In the genomic region with DNA sequence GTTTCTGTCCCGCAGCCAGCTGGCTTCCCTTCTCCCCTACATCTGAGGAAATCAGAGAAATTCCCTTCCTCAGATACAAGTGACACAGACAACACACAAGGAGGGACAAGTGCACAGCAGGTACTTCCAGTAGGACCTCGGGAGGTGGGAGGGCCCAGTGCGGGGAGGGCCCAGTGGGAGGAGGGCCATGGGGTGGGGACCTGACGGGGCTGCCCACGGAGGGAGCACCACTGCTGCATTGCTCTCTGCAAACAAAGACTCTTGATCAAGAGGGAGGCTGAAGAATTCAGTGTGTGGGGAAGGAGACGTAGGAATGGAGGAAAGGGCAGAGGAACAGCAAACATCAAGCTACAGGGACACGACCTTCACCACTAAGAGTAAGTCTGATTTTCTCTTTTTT, we compare ENCODE assay signal across 25 cellular contexts. TPM values are rescaled to one million over a fixed set of nuclear protein-coding genes. Genes with fewer than 3 reads are reported as not detected.
DNase-seq lines count a peak whose midpoint lies in the region; ATAC-seq, FAIRE-seq and TF ChIP-seq lines count a peak whose summit lies in the region.
"Had no signal": no experiment of that assay in that cellular context is flagged by ENCODE, and none has a peak within 500 bp of the region (broad histone marks: within the 10 kb centered on the region; RNA-seq: fewer than 3 reads in every experiment).

No MANE protein-coding gene starts in this region.

- no peak for TF ChIP-seq POLR2A in HepG2 (IDR thresholded peaks at IDR 0.05; ENCODE audit: insufficient read depth in 1 of 2, low read depth in 2 of 2, low read length in 2 of 2)
- no peak for TF ChIP-seq POLR2A in right lobe of liver (IDR thresholded peaks at IDR 0.05)

- no peak for ATAC-seq in activated CD4-positive, alpha-beta T cell treated with anti-CD3 and anti-CD28 coated beads for 36 hours
- no peak; the same call in 2 of the 3 replicates for ATAC-seq in HepG2
- no peak for ATAC-seq in right lobe of liver
- ATAC-seq in lower lobe of right lung, result peak; percentile 40 to 53
- no peak for ATAC-seq in stimulated activated naive B cell treated with anti-CD40 and anti-IgM and Interleukin-4, amounts not matched to agents 10 μg/mL and 1 μg/mL and 100 μg/mL, for 72 hours (replicated peaks)
- ATAC-seq: GM23338, Right ventricle myocardium inferior had no signal

- peaks cover 2% of the 10 kb centered on the region for H3K9me3 Mint-ChIP-seq in activated CD4-positive, alpha-beta T cell treated with anti-CD3 and anti-CD28 coated beads for 36 hours (ENCODE audit: low read depth)
- H3K9me3 Mint-ChIP-seq in stimulated activated naive B cell treated with anti-CD40 and anti-IgM and Interleukin-4, amounts not matched to agents 10 μg/mL and 1 μg/mL and 100 μg/mL, for 72 hours, result peaks cover 0 to 6% of the 10 kb centered on the region in 2 donors
- H3K9me3 Mint-ChIP-seq: CD4-positive, alpha-beta memory T cell; GM23338 had no signal

- H3K27me3 Mint-ChIP-seq in activated CD4-positive, alpha-beta T cell treated with anti-CD3 and anti-CD28 coated beads for 36 hours, result no peaks in the 10 kb centered on the region
- no peaks in the 10 kb centered on the region for H3K27me3 Mint-ChIP-seq in stimulated activated naive B cell treated with anti-CD40 and anti-IgM and Interleukin-4, amounts not matched to agents 10 μg/mL and 1 μg/mL and 100 μg/mL, for 72 hours
- H3K27me3 Mint-ChIP-seq: CD4-positive, alpha-beta memory T cell had no signal

- no peak for FAIRE-seq in HepG2 (lab: Jason Lieb, UNC)
- FAIRE-seq: RCC 7860 had no signal

- H3K79me2 ChIP-seq in HepG2 (ENCODE audit: insufficient read depth, low read length), result no peaks in the 10 kb centered on the region

- WGBS in HepG2 (ENCODE audit: low lambda C conversion rate), result 78% methylated on average over 7 of the region's 7 CpGs
- 76% methylated on average over 6 of the region's 7 CpGs for WGBS in right lobe of liver (ENCODE audit: insufficient coverage, low coverage, low lambda C conversion rate, missing lambda C conversion rate)

- H3K4me2 ChIP-seq in HepG2 (ENCODE audit: low read depth, low read length), result no peak overlapping the region
- H3K4me2 ChIP-seq: BLaER1 treated with 17β-estradiol and CSF1 and Interleukin-3, amounts not matched to agents 10 nM and 100 nM; GM23338 had no signal

- H3K27me3 ChIP-seq in HepG2 (ENCODE audit: control insufficient read depth in 1 of 2, insufficient read depth in 2 of 2, low read length in 2 of 2) (no peaks in the 10 kb centered on the region), right lobe of liver (no peaks in the 10 kb centered on the region), lower lobe of right lung (ENCODE audit: low read depth) (no peaks in the 10 kb centered on the region)
- H3K27me3 ChIP-seq: BLaER1 treated with 17β-estradiol and CSF1 and Interleukin-3, amounts not matched to agents 10 nM and 100 nM had no signal

- H3K27ac ChIP-seq in HepG2 (ENCODE audit: extremely low read length, insufficient read depth, low read length), result no peak overlapping the region
- no peak overlapping the region for H3K27ac ChIP-seq in right lobe of liver
- no peak overlapping the region for H3K27ac ChIP-seq in lower lobe of right lung
- H3K27ac ChIP-seq: 22Rv1; BLaER1 treated with 17β-estradiol and CSF1 and Interleukin-3, amounts not matched to agents 10 nM and 100 nM; HL-60 had no signal

- H3K4me3 Mint-ChIP-seq in activated CD4-positive, alpha-beta T cell treated with anti-CD3 and anti-CD28 coated beads for 36 hours, result no peak overlapping the region
- H3K4me3 Mint-ChIP-seq in stimulated activated naive B cell treated with anti-CD40 and anti-IgM and Interleukin-4, amounts not matched to agents 10 μg/mL and 1 μg/mL and 100 μg/mL, for 72 hours, result no peak overlapping the region
- H3K4me3 Mint-ChIP-seq: CD4-positive, alpha-beta memory T cell; GM23338 had no signal

- H3K36me3 ChIP-seq in HepG2 (replicated peaks in 1 of 2; ENCODE audit: control insufficient read depth in 1 of 2, insufficient read depth in 2 of 2, low read length in 2 of 2), result peaks cover 11 to 26% of the 10 kb centered on the region in 2 experiments; a peak in 4 of 5 replicates
- peaks cover 0 to 22% (median 1%) of the 10 kb centered on the region in 4 donors for H3K36me3 ChIP-seq in right lobe of liver
- H3K36me3 ChIP-seq in lower lobe of right lung, result peaks cover 54% of the 10 kb centered on the region

- POLR2A ChIA-PET in activated CD4-positive, alpha-beta T cell treated with anti-CD3 and anti-CD28 coated beads for 36 hours (lab: Charles Lee), result no interaction called here
- POLR2A ChIA-PET in HepG2 (lab: Yijun Ruan, JAX), result interaction anchor here (1.2 kb wide), 1 partner anchor 9 kb away, joined by 3 read pairs; a partner anchor contains a TSS

- TF ChIP-seq EP300 in HepG2 (IDR thresholded peaks at IDR 0.05; ENCODE audit: low read depth in 2 of 2, low read length in 2 of 2) (no peak), HepG2 (CRISPR knock-in tag; IDR thresholded peaks at IDR 0.05; ENCODE audit: borderline replicate concordance) (no peak)

- in situ Hi-C loops in HepG2 (cut with HindIII; ENCODE audit: extremely low pct_ligation_motif_present, low pct_unique_long_range_greater_than_20kb), result no loop called here

- H3K27ac Mint-ChIP-seq in activated CD4-positive, alpha-beta T cell treated with anti-CD3 and anti-CD28 coated beads for 36 hours, result peak overlapping the region; percentile 57
- H3K27ac Mint-ChIP-seq in stimulated activated naive B cell treated with anti-CD40 and anti-IgM and Interleukin-4, amounts not matched to agents 10 μg/mL and 1 μg/mL and 100 μg/mL, for 72 hours, result peak overlapping the region; percentile 77
- H3K27ac Mint-ChIP-seq: GM23338 had no signal

- H3K4me1 ChIP-seq in HepG2 (ENCODE audit: insufficient read depth, low read length), result no peaks in the 10 kb centered on the region
- no peaks in the 10 kb centered on the region for H3K4me1 ChIP-seq in right lobe of liver
- H3K4me1 ChIP-seq in lower lobe of right lung, result no peaks in the 10 kb centered on the region

- H3K4me3 ChIP-seq in HepG2 (replicated peaks in 1 of 3; ENCODE audit: insufficient read depth in 1 of 3, low read depth in 2 of 3, low read length in 3 of 3), result no peak overlapping the region
- H3K4me3 ChIP-seq in right lobe of liver, result no peak overlapping the region
- H3K4me3 ChIP-seq in lower lobe of right lung, result no peak overlapping the region
- H3K4me3 ChIP-seq: BLaER1 treated with 17β-estradiol and CSF1 and Interleukin-3, amounts not matched to agents 10 nM and 100 nM; GM23338 had no signal

- H3K4me1 Mint-ChIP-seq in activated CD4-positive, alpha-beta T cell treated with anti-CD3 and anti-CD28 coated beads for 36 hours, result peaks cover 53% of the 10 kb centered on the region
- peaks cover 41 to 69% of the 10 kb centered on the region in 2 donors for H3K4me1 Mint-ChIP-seq in stimulated activated naive B cell treated with anti-CD40 and anti-IgM and Interleukin-4, amounts not matched to agents 10 μg/mL and 1 μg/mL and 100 μg/mL, for 72 hours

- H3K9me3 ChIP-seq in HepG2 (ENCODE audit: low read length), result no peaks in the 10 kb centered on the region
- no peaks in the 10 kb centered on the region for H3K9me3 ChIP-seq in right lobe of liver
- no peaks in the 10 kb centered on the region for H3K9me3 ChIP-seq in lower lobe of right lung
- H3K9me3 ChIP-seq: BLaER1 treated with 17β-estradiol and CSF1 and Interleukin-3, amounts not matched to agents 10 nM and 100 nM had no signal

- no TSS peak for BruUV-seq in HepG2 (replicated peaks; lab: Mats Ljungman, UMichigan)

- no peak for TF ChIP-seq RAD21 in HepG2 (CRISPR knock-in tag; IDR thresholded peaks at IDR 0.05)

- no peak overlapping the region for H2AFZ ChIP-seq in HepG2 (ENCODE audit: low read length)
- H2AFZ ChIP-seq: GM23338 had no signal

- intact Hi-C loops in activated CD4-positive, alpha-beta T cell treated with anti-CD3 and anti-CD28 coated beads for 36 hours (cut with DNase I, micrococcal nuclease), result no loop called here
- intact Hi-C loops in HepG2 (cut with micrococcal nuclease; ENCODE audit: unreplicated experiment), result no loop called here
- intact Hi-C loops in right lobe of liver (cut with DNase I), result no loop called here
- intact Hi-C loops in lower lobe of right lung (cut with DNase I), result no loop called here

- TF ChIP-seq CTCF in HepG2 (CRISPR knock-in tag; IDR thresholded peaks at IDR 0.05) (no peak), right lobe of liver (IDR thresholded peaks at IDR 0.05) (no peak), lower lobe of right lung (IDR thresholded peaks at IDR 0.05) (no peak)

- peaks cover 63% of the 10 kb centered on the region for H3K36me3 Mint-ChIP-seq in activated CD4-positive, alpha-beta T cell treated with anti-CD3 and anti-CD28 coated beads for 36 hours (ENCODE audit: low read depth)
- H3K36me3 Mint-ChIP-seq in stimulated activated naive B cell treated with anti-CD40 and anti-IgM and Interleukin-4, amounts not matched to agents 10 μg/mL and 1 μg/mL and 100 μg/mL, for 72 hours, result peaks cover 49 to 72% of the 10 kb centered on the region in 2 donors

- no peak for DNase-seq in activated CD4-positive, alpha-beta T cell treated with anti-CD3 and anti-CD28 coated beads for 36 hours
- DNase-seq in activated CD4-positive, alpha-beta T cell treated with anti-CD3 and anti-CD28 coated beads for 1 hour, result no peak
- DNase-seq in HepG2 (ENCODE audit: low spot score) (no peak), right lobe of liver (no peak), lower lobe of right lung (no peak), NCI-H82 (lab: John Stamatoyannopoulos, UW) (no peak), SHP77 (lab: John Stamatoyannopoulos, UW) (no peak)
- no peak for DNase-seq in stimulated activated naive B cell treated with anti-CD40 and anti-IgM and Interleukin-4, amounts not matched to agents 10 μg/mL and 1 μg/mL and 100 μg/mL, for 72 hours
- DNase-seq: ACHN; CD4-positive, alpha-beta memory T cell; DND-41; HCEC 1CT; KBM-7; NCI-H1092 treated with DMSO at 0.1 percent for 48 hours; NCI-H1436 treated with DMSO at 0.1 percent for 48 hours; NCI-H2029; NCI-H526; OCI-M1 had no signal

- CTCF ChIA-PET in activated CD4-positive, alpha-beta T cell treated with anti-CD3 and anti-CD28 coated beads for 36 hours (lab: Charles Lee), result interaction anchor here (2.1 to 4.7 kb wide), 2 partner anchors 39 to 155 kb away, joined by 7 to 42 read pairs; no protein-coding TSS in a partner anchor
- CTCF ChIA-PET in HepG2 (lab: Yijun Ruan, JAX; ENCODE audit: low intra/inter-chr PET ratio, low total read pairs), result no interaction called here

- H3K9ac ChIP-seq in HepG2 (ENCODE audit: insufficient read depth, low read depth, low read length), result no peak overlapping the region
- H3K9ac ChIP-seq: BLaER1 treated with 17β-estradiol and CSF1 and Interleukin-3, amounts not matched to agents 10 nM and 100 nM had no signal

- H4K20me1 ChIP-seq in HepG2 (ENCODE audit: insufficient read depth, low read length), result no peaks in the 10 kb centered on the region

RNA-seq across cellular contexts. Expression of a gene that starts 9.0 kb away (rescaled TPM):
- total RNA-seq in activated CD4-positive, alpha-beta T cell treated with anti-CD3 and anti-CD28 coated beads for 36 hours, result 100 to 1,000 TPM in 1 of 2 experiments, 10 to 100 TPM in 1; 96.4 to 150 TPM
- total RNA-seq in HepG2 (2016; rRNA removed; fragmentation: Illumina TruSeq; extraction: Trizol) (9.8 and 17.6 TPM in 2 replicates), right lobe of liver (10 to 100 TPM in 4 of 6 experiments, 1 to 10 TPM in 2; 8.8 to 20.2 (median 15.9) TPM), lower lobe of right lung (81.8 TPM)
- total RNA-seq in HepG2 (2016; cell fraction: cytosol; rRNA removed; fragmentation: Illumina TruSeq; extraction: Trizol; ENCODE audit: low read depth), result 1.2 and 1.7 TPM in 2 replicates
- total RNA-seq in HepG2 (2016; cell fraction: insoluble cytoplasmic fraction; rRNA removed; fragmentation: Illumina TruSeq; extraction: Trizol), result 9.2 and 20.2 TPM in 2 replicates
- total RNA-seq in HepG2 (2016; cell fraction: membrane; rRNA removed; fragmentation: Illumina TruSeq; extraction: Trizol), result 4.0 and 4.1 TPM in 2 replicates
- 21.3 and 26.0 TPM in 2 replicates for total RNA-seq in HepG2 (2016; cell fraction: nucleus; rRNA removed; fragmentation: Illumina TruSeq; extraction: Trizol)
- 10.3 and 16.2 TPM in 2 replicates for polyA plus RNA-seq in HepG2 (2011; rRNA removed)
- 7.9 and 11.8 TPM in 2 replicates for polyA plus RNA-seq in HepG2 (2011; cell fraction: cytosol; rRNA removed)
- polyA plus RNA-seq in HepG2 (2011; cell fraction: nucleus; rRNA removed), result 17.4 and 34.9 TPM in 2 replicates
- 11.3 and 15.1 TPM in 2 replicates for polyA plus RNA-seq in HepG2 (2012)
- 0.72 and 1.6 TPM in 2 replicates for polyA plus RNA-seq in HepG2 (2016; cell fraction: cytosol; fragmentation: Illumina TruSeq; extraction: Trizol; ENCODE audit: low read depth)
- 11.8 and 12.8 TPM in 2 replicates for polyA plus RNA-seq in HepG2 (2016; cell fraction: insoluble cytoplasmic fraction; fragmentation: Illumina TruSeq; extraction: Trizol; ENCODE audit: low read depth)
- polyA plus RNA-seq in HepG2 (2016; cell fraction: membrane; fragmentation: Illumina TruSeq; extraction: Trizol; ENCODE audit: low read depth), result 2.6 and 3.1 TPM in 2 replicates
- polyA plus RNA-seq in HepG2 (2016; cell fraction: nucleus; fragmentation: Illumina TruSeq; extraction: Trizol; ENCODE audit: insufficient read depth, low read depth), result 54.1 and 59.6 TPM in 2 replicates
- polyA minus RNA-seq in HepG2 (2011; rRNA and poly(A)+ RNA removed; ENCODE audit: low replicate concordance), result 39.2 and 126 TPM in 2 replicates
- polyA minus RNA-seq in HepG2 (2011; cell fraction: cytosol; rRNA and poly(A)+ RNA removed), result 9.4 and 12.6 TPM in 2 replicates
- polyA minus RNA-seq in HepG2 (2011; cell fraction: nucleus; rRNA and poly(A)+ RNA removed), result 21.8 and 31.5 TPM in 2 replicates

RNA-seq across cellular contexts. Expression of a gene that starts 12.7 kb away (rescaled TPM):
- total RNA-seq in activated CD4-positive, alpha-beta T cell treated with anti-CD3 and anti-CD28 coated beads for 36 hours, result 1 to 10 TPM; 1.5 to 1.6 TPM
- total RNA-seq in HepG2 (2016; rRNA removed; fragmentation: Illumina TruSeq; extraction: Trizol) (not detected in 2 replicates), right lobe of liver (under 1 TPM in 2 of 6 experiments, not detected in 4; 0.16 to 0.20 TPM), lower lobe of right lung (0.95 TPM)
- total RNA-seq in HepG2 (2016; cell fraction: cytosol; rRNA removed; fragmentation: Illumina TruSeq; extraction: Trizol; ENCODE audit: low read depth), result not detected in 2 replicates
- 0.09 TPM in 1 of 2 replicates, not detected in the other for total RNA-seq in HepG2 (2016; cell fraction: insoluble cytoplasmic fraction; rRNA removed; fragmentation: Illumina TruSeq; extraction: Trizol)
- total RNA-seq in HepG2 (2016; cell fraction: membrane; rRNA removed; fragmentation: Illumina TruSeq; extraction: Trizol), result not detected in 2 replicates
- total RNA-seq in HepG2 (2016; cell fraction: nucleus; rRNA removed; fragmentation: Illumina TruSeq; extraction: Trizol), result not detected in 2 replicates
- 0.09 TPM in 1 of 2 replicates, not detected in the other for polyA plus RNA-seq in HepG2 (2011; rRNA removed)
- polyA plus RNA-seq in HepG2 (2011; cell fraction: cytosol; rRNA removed), result not detected in 2 replicates
- 0.21 TPM in 2 replicates for polyA plus RNA-seq in HepG2 (2011; cell fraction: nucleus; rRNA removed)
- not detected in 2 replicates for polyA plus RNA-seq in HepG2 (2012)
- not detected in 2 replicates for polyA plus RNA-seq in HepG2 (2016; cell fraction: cytosol; fragmentation: Illumina TruSeq; extraction: Trizol; ENCODE audit: low read depth)
- polyA plus RNA-seq in HepG2 (2016; cell fraction: insoluble cytoplasmic fraction; fragmentation: Illumina TruSeq; extraction: Trizol; ENCODE audit: low read depth), result not detected in 2 replicates
- not detected in 2 replicates for polyA plus RNA-seq in HepG2 (2016; cell fraction: membrane; fragmentation: Illumina TruSeq; extraction: Trizol; ENCODE audit: low read depth)
- polyA plus RNA-seq in HepG2 (2016; cell fraction: nucleus; fragmentation: Illumina TruSeq; extraction: Trizol; ENCODE audit: insufficient read depth, low read depth), result 1.1 TPM in 1 of 2 replicates, not detected in the other
- polyA minus RNA-seq in HepG2 (2011; rRNA and poly(A)+ RNA removed; ENCODE audit: low replicate concordance), result 0.20 and 1.2 TPM in 2 replicates
- not detected in 2 replicates for polyA minus RNA-seq in HepG2 (2011; cell fraction: cytosol; rRNA and poly(A)+ RNA removed)
- 0.52 TPM in 1 of 2 replicates, not detected in the other for polyA minus RNA-seq in HepG2 (2011; cell fraction: nucleus; rRNA and poly(A)+ RNA removed)
- total RNA-seq: GM23338, HT-29, Right ventricle myocardium inferior had no signal
- polyA plus RNA-seq: GM23338 had no signal

RNA-seq across cellular contexts. Expression of a gene that starts 14.4 kb away (rescaled TPM):
- 100 to 1,000 TPM; 238 to 338 TPM for total RNA-seq in activated CD4-positive, alpha-beta T cell treated with anti-CD3 and anti-CD28 coated beads for 36 hours
- total RNA-seq in HepG2 (2016; rRNA removed; fragmentation: Illumina TruSeq; extraction: Trizol) (64.7 and 74.9 TPM in 2 replicates), right lobe of liver (10 to 100 TPM; 34.7 to 66.3 (median 40.5) TPM), lower lobe of right lung (103 TPM)
- total RNA-seq in HepG2 (2016; cell fraction: cytosol; rRNA removed; fragmentation: Illumina TruSeq; extraction: Trizol; ENCODE audit: low read depth), result 17.3 and 18.5 TPM in 2 replicates
- 69.4 and 76.9 TPM in 2 replicates for total RNA-seq in HepG2 (2016; cell fraction: insoluble cytoplasmic fraction; rRNA removed; fragmentation: Illumina TruSeq; extraction: Trizol)
- 30.5 and 33.2 TPM in 2 replicates for total RNA-seq in HepG2 (2016; cell fraction: membrane; rRNA removed; fragmentation: Illumina TruSeq; extraction: Trizol)
- 24.1 and 26.9 TPM in 2 replicates for total RNA-seq in HepG2 (2016; cell fraction: nucleus; rRNA removed; fragmentation: Illumina TruSeq; extraction: Trizol)
- polyA plus RNA-seq in HepG2 (2011; rRNA removed), result 30.7 and 41.2 TPM in 2 replicates
- 43.0 and 50.9 TPM in 2 replicates for polyA plus RNA-seq in HepG2 (2011; cell fraction: cytosol; rRNA removed)
- 24.6 and 37.8 TPM in 2 replicates for polyA plus RNA-seq in HepG2 (2011; cell fraction: nucleus; rRNA removed)
- polyA plus RNA-seq in HepG2 (2012), result 24.6 and 32.8 TPM in 2 replicates
- polyA plus RNA-seq in HepG2 (2016; cell fraction: cytosol; fragmentation: Illumina TruSeq; extraction: Trizol; ENCODE audit: low read depth), result 16.9 and 17.5 TPM in 2 replicates
- polyA plus RNA-seq in HepG2 (2016; cell fraction: insoluble cytoplasmic fraction; fragmentation: Illumina TruSeq; extraction: Trizol; ENCODE audit: low read depth), result 67.6 and 73.1 TPM in 2 replicates
- polyA plus RNA-seq in HepG2 (2016; cell fraction: membrane; fragmentation: Illumina TruSeq; extraction: Trizol; ENCODE audit: low read depth), result 25.0 and 28.1 TPM in 2 replicates
- 41.0 and 43.4 TPM in 2 replicates for polyA plus RNA-seq in HepG2 (2016; cell fraction: nucleus; fragmentation: Illumina TruSeq; extraction: Trizol; ENCODE audit: insufficient read depth, low read depth)
- 17.3 and 80.7 TPM in 2 replicates for polyA minus RNA-seq in HepG2 (2011; rRNA and poly(A)+ RNA removed; ENCODE audit: low replicate concordance)
- polyA minus RNA-seq in HepG2 (2011; cell fraction: cytosol; rRNA and poly(A)+ RNA removed), result 6.2 and 7.1 TPM in 2 replicates
- polyA minus RNA-seq in HepG2 (2011; cell fraction: nucleus; rRNA and poly(A)+ RNA removed), result 3.9 and 6.7 TPM in 2 replicates

RNA-seq across cellular contexts. Expression of a gene that starts 24.0 kb away (rescaled TPM):
- total RNA-seq in activated CD4-positive, alpha-beta T cell treated with anti-CD3 and anti-CD28 coated beads for 36 hours, result 100 to 1,000 TPM; 191 to 255 TPM
- total RNA-seq in HepG2 (2016; rRNA removed; fragmentation: Illumina TruSeq; extraction: Trizol), result 23.0 and 52.2 TPM in 2 replicates
- 9.3 and 11.5 TPM in 2 replicates for total RNA-seq in HepG2 (2016; cell fraction: cytosol; rRNA removed; fragmentation: Illumina TruSeq; extraction: Trizol; ENCODE audit: low read depth)
- 22.7 and 50.5 TPM in 2 replicates for total RNA-seq in HepG2 (2016; cell fraction: insoluble cytoplasmic fraction; rRNA removed; fragmentation: Illumina TruSeq; extraction: Trizol)
- total RNA-seq in HepG2 (2016; cell fraction: membrane; rRNA removed; fragmentation: Illumina TruSeq; extraction: Trizol), result 19.4 and 21.5 TPM in 2 replicates
- 42.8 and 46.0 TPM in 2 replicates for total RNA-seq in HepG2 (2016; cell fraction: nucleus; rRNA removed; fragmentation: Illumina TruSeq; extraction: Trizol)
- polyA plus RNA-seq in HepG2 (2011; rRNA removed), result 31.2 and 34.5 TPM in 2 replicates
- polyA plus RNA-seq in HepG2 (2011; cell fraction: cytosol; rRNA removed), result 27.9 and 29.3 TPM in 2 replicates
- 33.1 and 33.7 TPM in 2 replicates for polyA plus RNA-seq in HepG2 (2011; cell fraction: nucleus; rRNA removed)
- 13.9 and 21.5 TPM in 2 replicates for polyA plus RNA-seq in HepG2 (2012)
- 7.3 TPM in 2 replicates for polyA plus RNA-seq in HepG2 (2016; cell fraction: cytosol; fragmentation: Illumina TruSeq; extraction: Trizol; ENCODE audit: low read depth)
- polyA plus RNA-seq in HepG2 (2016; cell fraction: insoluble cytoplasmic fraction; fragmentation: Illumina TruSeq; extraction: Trizol; ENCODE audit: low read depth), result 17.6 and 20.8 TPM in 2 replicates
- 11.8 and 14.3 TPM in 2 replicates for polyA plus RNA-seq in HepG2 (2016; cell fraction: membrane; fragmentation: Illumina TruSeq; extraction: Trizol; ENCODE audit: low read depth)
- 60.4 and 64.9 TPM in 2 replicates for polyA plus RNA-seq in HepG2 (2016; cell fraction: nucleus; fragmentation: Illumina TruSeq; extraction: Trizol; ENCODE audit: insufficient read depth, low read depth)
- 46.0 and 105 TPM in 2 replicates for polyA minus RNA-seq in HepG2 (2011; rRNA and poly(A)+ RNA removed; ENCODE audit: low replicate concordance)
- 18.2 and 19.3 TPM in 2 replicates for polyA minus RNA-seq in HepG2 (2011; cell fraction: cytosol; rRNA and poly(A)+ RNA removed)
- 7.5 and 13.4 TPM in 2 replicates for polyA minus RNA-seq in HepG2 (2011; cell fraction: nucleus; rRNA and poly(A)+ RNA removed)
- 10 to 100 TPM in 5 of 6 experiments, 1 to 10 TPM in 1; 7.7 to 24.9 (median 17.8) TPM for total RNA-seq in right lobe of liver
- total RNA-seq in lower lobe of right lung, result 63.9 TPM

RNA-seq across cellular contexts. Expression of a gene that starts 24.5 kb away (rescaled TPM):
- 100 to 1,000 TPM; 210 to 282 TPM for total RNA-seq in activated CD4-positive, alpha-beta T cell treated with anti-CD3 and anti-CD28 coated beads for 36 hours
- total RNA-seq in HepG2 (2016; rRNA removed; fragmentation: Illumina TruSeq; extraction: Trizol) (16.0 and 21.4 TPM in 2 replicates), right lobe of liver (10 to 100 TPM in 5 of 6 experiments, 1 to 10 TPM in 1; 7.1 to 33.2 (median 18.0) TPM), lower lobe of right lung (74.5 TPM)
- 3.2 and 3.3 TPM in 2 replicates for total RNA-seq in HepG2 (2016; cell fraction: cytosol; rRNA removed; fragmentation: Illumina TruSeq; extraction: Trizol; ENCODE audit: low read depth)
- total RNA-seq in HepG2 (2016; cell fraction: insoluble cytoplasmic fraction; rRNA removed; fragmentation: Illumina TruSeq; extraction: Trizol), result 17.4 and 26.1 TPM in 2 replicates
- total RNA-seq in HepG2 (2016; cell fraction: membrane; rRNA removed; fragmentation: Illumina TruSeq; extraction: Trizol), result 4.3 and 5.5 TPM in 2 replicates
- total RNA-seq in HepG2 (2016; cell fraction: nucleus; rRNA removed; fragmentation: Illumina TruSeq; extraction: Trizol), result 5.0 and 6.6 TPM in 2 replicates
- 15.6 and 17.3 TPM in 2 replicates for polyA plus RNA-seq in HepG2 (2011; rRNA removed)
- 19.5 and 21.0 TPM in 2 replicates for polyA plus RNA-seq in HepG2 (2011; cell fraction: cytosol; rRNA removed)
- 4.4 and 5.1 TPM in 2 replicates for polyA plus RNA-seq in HepG2 (2011; cell fraction: nucleus; rRNA removed)
- 3.4 and 5.3 TPM in 2 replicates for polyA plus RNA-seq in HepG2 (2012)
- polyA plus RNA-seq in HepG2 (2016; cell fraction: cytosol; fragmentation: Illumina TruSeq; extraction: Trizol; ENCODE audit: low read depth), result 4.7 and 6.1 TPM in 2 replicates
- 24.7 and 26.1 TPM in 2 replicates for polyA plus RNA-seq in HepG2 (2016; cell fraction: insoluble cytoplasmic fraction; fragmentation: Illumina TruSeq; extraction: Trizol; ENCODE audit: low read depth)
- 4.7 and 6.1 TPM in 2 replicates for polyA plus RNA-seq in HepG2 (2016; cell fraction: membrane; fragmentation: Illumina TruSeq; extraction: Trizol; ENCODE audit: low read depth)
- 10.3 and 12.6 TPM in 2 replicates for polyA plus RNA-seq in HepG2 (2016; cell fraction: nucleus; fragmentation: Illumina TruSeq; extraction: Trizol; ENCODE audit: insufficient read depth, low read depth)
- 7.4 and 20.2 TPM in 2 replicates for polyA minus RNA-seq in HepG2 (2011; rRNA and poly(A)+ RNA removed; ENCODE audit: low replicate concordance)
- polyA minus RNA-seq in HepG2 (2011; cell fraction: cytosol; rRNA and poly(A)+ RNA removed), result 3.7 and 5.3 TPM in 2 replicates
- polyA minus RNA-seq in HepG2 (2011; cell fraction: nucleus; rRNA and poly(A)+ RNA removed), result 2.3 and 4.8 TPM in 2 replicates

Comparison
In these comparisons a context has a peak if more than half of its experiments do, and no peak if none do; other contexts are left out.
1. ATAC-seq: peak in lower lobe of right lung (2 of 2); none in activated CD4-positive, alpha-beta T cell treated with anti-CD3 and anti-CD28 coated beads for 36 hours (single experiment), HepG2 (single experiment), right lobe of liver (0 of 4) and stimulated activated naive B cell treated with anti-CD40 and anti-IgM and Interleukin-4, amounts not matched to agents 10 μg/mL and 1 μg/mL and 100 μg/mL, for 72 hours (0 of 2).